Comparison of ENCODE assay signal across 1 cellular context in genomic region chr15:33915571-33916407, GRCh38.
A peak's percentile ranks its signal among the peaks of the same experiment; 100 is the strongest.
TF ChIP-seq lines count a peak whose summit lies in the region.

No MANE protein-coding gene starts in this region.

TF ChIP-seq in GM12878, 131 proteins besides CTCF, POLR2A, EP300 and RAD21:
- no peak for TF ChIP-seq MEF2A (IDR thresholded peaks at IDR 0.05; ENCODE audit: insufficient read depth, low read depth, low read length)
- no peak for TF ChIP-seq CHD4 (IDR thresholded peaks at IDR 0.05)
- no peak for TF ChIP-seq ASH2L (IDR thresholded peaks at IDR 0.05; ENCODE audit: borderline replicate concordance, low read depth)
- TF ChIP-seq IKZF1 (conservative IDR thresholded peaks at IDR 0.05) = 0 out of 2 replicates have a peak, but pooled peaks have one; percentile 21
- TF ChIP-seq ZNF687 (IDR thresholded peaks at IDR 0.05) = no peak
- 0 out of 2 replicates have a peak, but pooled peaks have one; percentile 28 for TF ChIP-seq NR2F1 (conservative IDR thresholded peaks at IDR 0.05)
- TF ChIP-seq MEF2B (IDR thresholded peaks at IDR 0.05; ENCODE audit: partially characterized antibody, poor library complexity, severe bottlenecking) = peak; percentile 75
